In genomic region chr19:10881403-10882107, GRCh38 we compare ENCODE assay signal across 16 cellular contexts. TPM values are rescaled to one million over a fixed set of nuclear protein-coding genes. Genes with fewer than 3 reads are reported as not detected.
DNase-seq lines count a peak whose midpoint lies in the region; ATAC-seq lines count a peak whose summit lies in the region.
"Had no signal": no experiment of that assay in that cellular context is flagged by ENCODE, and none has a peak within 500 bp of the region (broad histone marks: within the 10 kb centered on the region; RNA-seq: fewer than 3 reads in every experiment).

No MANE protein-coding gene starts in this region.

- H2BK15ac ChIP-seq in neuronal stem cell (ENCODE audit: low read length), result no peak overlapping the region

- no CpG with 5 or more reads among the region's 14 CpGs for WGBS in neuronal stem cell (ENCODE audit: extremely low coverage in 2 of 2, insufficient read length in 2 of 2, insufficient replicate concordance in 1 of 2), 2 donors

- no peak overlapping the region for H3K23ac ChIP-seq in neuronal stem cell (ENCODE audit: low read depth, low read length, poor library complexity)

- peak overlapping the region; percentile 47 for H3K4me2 ChIP-seq in neuronal stem cell (ENCODE audit: insufficient read depth, low read length, poor library complexity, severe bottlenecking)

- H3K9me3 ChIP-seq in neuronal stem cell (replicated peaks in 1 of 2; ENCODE audit: control insufficient read depth in 2 of 2, insufficient read depth in 1 of 2, low read depth in 1 of 2, low read length in 2 of 2), result no peaks in the 10 kb centered on the region
- H3K9me3 ChIP-seq: BE2C, esophagus muscularis mucosa, tibial nerve had no signal

- H4K8ac ChIP-seq in neuronal stem cell (ENCODE audit: low read depth, low read length), result no peak overlapping the region

- H3K4ac ChIP-seq in neuronal stem cell (ENCODE audit: low read length), result no peak overlapping the region

- H3K36me3 ChIP-seq in H7 (replicated peaks; ENCODE audit: control insufficient read depth, insufficient read depth, low read length) (peaks cover 1% of the 10 kb centered on the region; the same call in 1 of the 2 replicates), neuronal stem cell (replicated peaks in 1 of 2; ENCODE audit: control insufficient read depth in 2 of 2, insufficient read depth in 2 of 2, low read length in 2 of 2) (peaks cover 4 to 9% of the 10 kb centered on the region in 2 donors)
- H3K36me3 ChIP-seq: esophagus muscularis mucosa, tibial nerve had no signal

- H2BK12ac ChIP-seq in neuronal stem cell (ENCODE audit: low read length), result no peak overlapping the region

- no peak overlapping the region for H3K9ac ChIP-seq in neuronal stem cell (ENCODE audit: low read depth, low read length, poor library complexity)

- H3K18ac ChIP-seq in neuronal stem cell (ENCODE audit: low read length), result peak overlapping the region; percentile 38

- H2BK5ac ChIP-seq in neuronal stem cell (ENCODE audit: low read length), result no peak overlapping the region

- H4K91ac ChIP-seq in neuronal stem cell (ENCODE audit: low read depth, low read length, poor library complexity), result no peak overlapping the region

- peaks cover 49 to 52% of the 10 kb centered on the region in 2 donors for H3K4me1 ChIP-seq in neuronal stem cell (ENCODE audit: control insufficient read depth in 2 of 2, insufficient read depth in 1 of 2, low read depth in 1 of 2, low read length in 2 of 2)

- H2AK5ac ChIP-seq in neuronal stem cell (ENCODE audit: low read depth, low read length), result peak overlapping the region; percentile 16

- DNase-seq in H7 (peak; percentile 70), SK-N-DZ (ENCODE audit: low spot score) (peak; percentile 4), left ventricle myocardium superior (no peak), neuronal stem cell (ENCODE audit: low spot score) (peak; percentile 83), NCI-H1092 (lab: John Stamatoyannopoulos, UW) (no peak)
- DNase-seq in activated naive CD4-positive, alpha-beta T cell (lab: John Stamatoyannopoulos, UW), result no peak
- no peak for DNase-seq in activated naive CD4-positive, alpha-beta T cell treated with Interleukin-2 at 50 U/mL for 16 hours
- DNase-seq: DMS 273 treated with DMSO at 0.1 percent for 48 hours, KBM-7, NCI-H526, SW 1271 had no signal

- peaks cover 15% of the 10 kb centered on the region for H3K79me1 ChIP-seq in neuronal stem cell (ENCODE audit: low read depth, low read length)

- H2BK120ac ChIP-seq in neuronal stem cell (ENCODE audit: low read depth, low read length), result no peak overlapping the region

- H2AFZ ChIP-seq in neuronal stem cell (ENCODE audit: low read length), result no peak overlapping the region

- no peak overlapping the region for H3K4me3 ChIP-seq in H7 (ENCODE audit: insufficient read depth, low read depth, low read length)
- no peak overlapping the region for H3K4me3 ChIP-seq in neuronal stem cell (ENCODE audit: low read length in 2 of 2)
- H3K4me3 ChIP-seq: esophagus muscularis mucosa, tibial nerve had no signal

- intact Hi-C loops in left ventricle myocardium superior (cut with micrococcal nuclease), result no loop called here

- H3K14ac ChIP-seq in neuronal stem cell (ENCODE audit: low read length), result no peak overlapping the region

- H3K27me3 ChIP-seq in H7 (ENCODE audit: control insufficient read depth, insufficient read depth, low read length) (no peaks in the 10 kb centered on the region), neuronal stem cell (ENCODE audit: control insufficient read depth in 3 of 3, insufficient read depth in 3 of 3, low read depth in 1 of 3, low read length in 3 of 3) (no peaks in the 10 kb centered on the region)
- H3K27me3 ChIP-seq: BE2C, tibial nerve had no signal

- peak overlapping the region; percentile 85 for H3K27ac ChIP-seq in neuronal stem cell (replicated peaks; ENCODE audit: low read length)
- H3K27ac ChIP-seq: esophagus muscularis mucosa had no signal

- ATAC-seq in left ventricle myocardium superior, result peak; percentile 6
- ATAC-seq in GM19328 (IDR thresholded peaks at IDR 0.05; ENCODE audit: unreplicated experiment), result no peak
- ATAC-seq: stimulated activated memory B cell treated with anti-CD40 and anti-IgM and Interleukin-4, amounts not matched to agents 10 μg/mL and 1 μg/mL and 100 μg/mL, for 72 hours had no signal

RNA-seq across cellular contexts. Expression of gene CARM1, which starts 10.2 kb away (rescaled TPM):
- 117 and 151 TPM in 2 replicates for total RNA-seq in H7 (2014; rRNA removed; shearing (Covaris generic))
- 50.2 and 62.8 TPM in 2 replicates for polyA plus RNA-seq in SK-N-DZ (2014; cell fraction: cytosol; rRNA removed)
- polyA plus RNA-seq in SK-N-DZ (2014; cell fraction: nucleus; rRNA removed), result 30.4 and 32.0 TPM in 2 replicates
- 32.5 TPM for total RNA-seq in left ventricle myocardium superior
- 119 TPM for polyA plus RNA-seq in neuronal stem cell (2013, experiment 1 of 2)
- 114 TPM for polyA plus RNA-seq in neuronal stem cell (2013, experiment 2 of 2)

RNA-seq across cellular contexts. Expression of gene C19orf38, which starts 33.3 kb away (rescaled TPM):
- total RNA-seq in H7 (2014; rRNA removed; shearing (Covaris generic)), result 0.59 and 5.0 TPM in 2 replicates
- 0.21 TPM in 1 of 2 replicates, not detected in the other for polyA plus RNA-seq in SK-N-DZ (2014; cell fraction: cytosol; rRNA removed)
- not detected in 2 replicates for polyA plus RNA-seq in SK-N-DZ (2014; cell fraction: nucleus; rRNA removed)
- total RNA-seq in left ventricle myocardium superior, result 0.62 TPM
- polyA plus RNA-seq in neuronal stem cell (2013, experiment 1 of 2), result 0.15 TPM
- 0.14 TPM for polyA plus RNA-seq in neuronal stem cell (2013, experiment 2 of 2)

RNA-seq across cellular contexts. Expression of gene TMED1, which starts 45.5 kb away (rescaled TPM):
- total RNA-seq in H7 (2014; rRNA removed; shearing (Covaris generic)), result 49.5 and 50.3 TPM in 2 replicates
- polyA plus RNA-seq in SK-N-DZ (2014; cell fraction: cytosol; rRNA removed), result 40.6 and 48.8 TPM in 2 replicates
- polyA plus RNA-seq in SK-N-DZ (2014; cell fraction: nucleus; rRNA removed), result 12.9 and 29.7 TPM in 2 replicates
- total RNA-seq in left ventricle myocardium superior, result 29.8 TPM
- polyA plus RNA-seq in neuronal stem cell (2013, experiment 1 of 2), result 32.4 TPM
- polyA plus RNA-seq in neuronal stem cell (2013, experiment 2 of 2), result 32.9 TPM

RNA-seq across cellular contexts. Expression of gene YIPF2, which starts 46.9 kb away (rescaled TPM):
- total RNA-seq in H7 (2014; rRNA removed; shearing (Covaris generic)), result 81.1 and 90.3 TPM in 2 replicates
- polyA plus RNA-seq in SK-N-DZ (2014; cell fraction: cytosol; rRNA removed), result 30.9 and 33.4 TPM in 2 replicates
- polyA plus RNA-seq in SK-N-DZ (2014; cell fraction: nucleus; rRNA removed), result 53.7 and 57.2 TPM in 2 replicates
- total RNA-seq in left ventricle myocardium superior, result 16.4 TPM
- polyA plus RNA-seq in neuronal stem cell (2013, experiment 1 of 2), result 28.4 TPM
- polyA plus RNA-seq in neuronal stem cell (2013, experiment 2 of 2), result 27.5 TPM

RNA-seq across cellular contexts. Expression of gene TIMM29, which starts 47.1 kb away (rescaled TPM):
- 58.2 and 68.3 TPM in 2 replicates for total RNA-seq in H7 (2014; rRNA removed; shearing (Covaris generic))
- polyA plus RNA-seq in SK-N-DZ (2014; cell fraction: cytosol; rRNA removed), result 44.8 and 53.6 TPM in 2 replicates
- polyA plus RNA-seq in SK-N-DZ (2014; cell fraction: nucleus; rRNA removed), result 29.8 and 30.4 TPM in 2 replicates
- total RNA-seq in left ventricle myocardium superior, result 17.4 TPM
- polyA plus RNA-seq in neuronal stem cell (2013, experiment 1 of 2), result 19.1 TPM
- 19.4 TPM for polyA plus RNA-seq in neuronal stem cell (2013, experiment 2 of 2)

Comparison
In these comparisons a context has a peak if more than half of its experiments do, and no peak if none do; other contexts are left out.
1. DNase-seq: peak in H7 (single experiment), SK-N-DZ (single experiment) and neuronal stem cell (single experiment); none in left ventricle myocardium superior (single experiment), activated naive CD4-positive, alpha-beta T cell (0 of 4), NCI-H1092 (single experiment) and activated naive CD4-positive, alpha-beta T cell treated with Interleukin-2 at 50 U/mL for 16 hours (single experiment).